In genomic region chr2:55796121-55796520, GRCh38 we compare ENCODE assay signal across 1 cellular context.
A peak's percentile ranks its signal among the peaks of the same experiment; 100 is the strongest.
TF ChIP-seq lines count a peak whose summit lies in the region.

No MANE protein-coding gene starts in this region.

TF ChIP-seq in HEK293, 187 proteins besides CTCF, POLR2A, EP300 and RAD21 (continued from another document):
- TF ChIP-seq ZNF221 (tag by site-specific recombination; IDR thresholded peaks at IDR 0.05; ENCODE audit: borderline replicate concordance), result no peak
- TF ChIP-seq, protein P1, sequence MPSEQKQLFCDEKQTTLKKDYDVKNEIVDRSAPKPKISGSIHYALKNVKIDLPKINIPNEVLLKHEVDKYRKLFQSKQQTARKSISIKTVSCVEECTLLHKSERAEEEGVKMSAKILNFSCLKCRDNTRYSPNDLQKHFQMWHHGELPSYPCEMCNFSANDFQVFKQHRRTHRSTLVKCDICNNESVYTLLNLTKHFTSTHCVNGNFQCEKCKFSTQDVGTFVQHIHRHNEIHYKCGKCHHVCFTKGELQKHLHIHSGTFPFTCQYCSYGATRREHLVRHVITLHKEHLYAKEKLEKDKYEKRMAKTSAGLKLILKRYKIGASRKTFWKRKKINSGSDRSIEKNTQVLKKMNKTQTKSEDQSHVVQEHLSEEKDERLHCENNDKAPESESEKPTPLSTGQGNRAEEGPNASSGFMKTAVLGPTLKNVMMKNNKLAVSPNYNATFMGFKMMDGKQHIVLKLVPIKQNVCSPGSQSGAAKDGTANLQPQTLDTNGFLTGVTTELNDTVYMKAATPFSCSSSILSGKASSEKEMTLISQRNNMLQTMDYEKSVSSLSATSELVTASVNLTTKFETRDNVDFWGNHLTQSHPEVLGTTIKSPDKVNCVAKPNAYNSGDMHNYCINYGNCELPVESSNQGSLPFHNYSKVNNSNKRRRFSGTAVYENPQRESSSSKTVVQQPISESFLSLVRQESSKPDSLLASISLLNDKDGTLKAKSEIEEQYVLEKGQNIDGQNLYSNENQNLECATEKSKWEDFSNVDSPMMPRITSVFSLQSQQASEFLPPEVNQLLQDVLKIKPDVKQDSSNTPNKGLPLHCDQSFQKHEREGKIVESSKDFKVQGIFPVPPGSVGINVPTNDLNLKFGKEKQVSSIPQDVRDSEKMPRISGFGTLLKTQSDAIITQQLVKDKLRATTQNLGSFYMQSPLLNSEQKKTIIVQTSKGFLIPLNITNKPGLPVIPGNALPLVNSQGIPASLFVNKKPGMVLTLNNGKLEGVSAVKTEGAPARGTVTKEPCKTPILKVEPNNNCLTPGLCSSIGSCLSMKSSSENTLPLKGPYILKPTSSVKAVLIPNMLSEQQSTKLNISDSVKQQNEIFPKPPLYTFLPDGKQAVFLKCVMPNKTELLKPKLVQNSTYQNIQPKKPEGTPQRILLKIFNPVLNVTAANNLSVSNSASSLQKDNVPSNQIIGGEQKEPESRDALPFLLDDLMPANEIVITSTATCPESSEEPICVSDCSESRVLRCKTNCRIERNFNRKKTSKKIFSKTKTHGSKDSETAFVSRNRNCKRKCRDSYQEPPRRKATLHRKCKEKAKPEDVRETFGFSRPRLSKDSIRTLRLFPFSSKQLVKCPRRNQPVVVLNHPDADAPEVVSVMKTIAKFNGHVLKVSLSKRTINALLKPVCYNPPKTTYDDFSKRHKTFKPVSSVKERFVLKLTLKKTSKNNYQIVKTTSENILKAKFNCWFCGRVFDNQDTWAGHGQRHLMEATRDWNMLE (tag by site-specific recombination; conservative IDR thresholded peaks at IDR 0.05; ENCODE audit: low read depth), result 0 out of 2 replicates have a peak, but pooled peaks have one; percentile 45
- peak; percentile 55 for TF ChIP-seq ZNF426 (tag by site-specific recombination; IDR thresholded peaks at IDR 0.05)
- peak; percentile 33; the same call in 1 of the 2 replicates for TF ChIP-seq ZNF140 (tag by site-specific recombination; IDR thresholded peaks at IDR 0.05)
- peak; percentile 45; the same call in 1 of the 2 replicates for TF ChIP-seq ZNF394 (tag by site-specific recombination; IDR thresholded peaks at IDR 0.05; ENCODE audit: borderline replicate concordance)
- TF ChIP-seq ZBTB8A (tag by site-specific recombination; IDR thresholded peaks at IDR 0.05), result peak; percentile 32; the same call in 1 of the 2 replicates
- no peak for TF ChIP-seq ZFP3 (tag by site-specific recombination; IDR thresholded peaks at IDR 0.05; ENCODE audit: low read depth)
TF ChIP-seq in HEK293: peak in this region for 9.
